ENCODE assay signal across 13 cellular contexts in genomic region chr9:129981180-129981907, GRCh38.
DNase-seq lines count a peak whose midpoint lies in the region; ATAC-seq and TF ChIP-seq lines count a peak whose summit lies in the region.
"Had no signal": no experiment of that assay in that cellular context is flagged by ENCODE, and none has a peak within 500 bp of the region (broad histone marks: within the 10 kb centered on the region; RNA-seq: fewer than 3 reads in every experiment).

No MANE protein-coding gene starts in this region.

- no peaks in the 10 kb centered on the region for H4K20me1 ChIP-seq in PC-9 (ENCODE audit: insufficient read depth)

- intact Hi-C loops in left cardiac atrium (cut with DNase I) (no loop called here), posterior cingulate gyrus (cut with DNase I) (no loop called here), PC-9 (cut with micrococcal nuclease; ENCODE audit: unreplicated experiment) (no loop called here)

- no peaks in the 10 kb centered on the region; the same call in 1 of the 2 replicates for H3F3A ChIP-seq in PC-9 (ENCODE audit: insufficient read depth, low read depth)

- no peak overlapping the region for H2AFZ ChIP-seq in PC-9

- ATAC-seq in left cardiac atrium (peak; percentile 67 to 77), HG02588 (IDR thresholded peaks at IDR 0.05; ENCODE audit: unreplicated experiment) (no peak)

- H3K36me3 Mint-ChIP-seq in CD8-positive, alpha-beta memory T cell: peaks cover 3 to 59% (median 23%) of the 10 kb centered on the region in 3 donors

- no peak overlapping the region for H3K27ac ChIP-seq in CD8-positive, alpha-beta memory T cell (ENCODE audit: low read depth, low read length)
- H3K27ac ChIP-seq in PC-9: no peak overlapping the region
- H3K27ac ChIP-seq: VCaP had no signal

- DNase-seq in CD8-positive, alpha-beta memory T cell: no peak
- DNase-seq in amygdala (lab: John Stamatoyannopoulos, UW) (peak in 36 of 56 donors; percentile 9 to 79 (median 48)), left cardiac atrium (peak; percentile 67), posterior cingulate gyrus (peak in 8 of 10 donors; percentile 18 to 93 (median 60)), NCI-H1105 treated with DMSO at 0.1 percent for 48 hours (lab: John Stamatoyannopoulos, UW) (no peak), PC-9 (no peak), activated gamma-delta T cell treated with Interleukin-2 at 50 U/mL for 16 hours (no peak)
- DNase-seq: cortex of kidney; KG1; mammary epithelial cell; stimulated activated CD4-positive, alpha-beta T cell treated with anti-CD3 and anti-CD28 coated beads, Interleukin-4, amount 100 ng/mL, for 24 hours had no signal

- peaks cover 0 to 4% of the 10 kb centered on the region in 2 donors for H3K27me3 Mint-ChIP-seq in CD8-positive, alpha-beta memory T cell

- BruUV-seq in PC-9 (replicated peaks; lab: Mats Ljungman, UMichigan): no TSS peak

- H3K9me3 Mint-ChIP-seq in CD8-positive, alpha-beta memory T cell: no peaks in the 10 kb centered on the region

- no peaks in the 10 kb centered on the region for H3K27me3 ChIP-seq in CD8-positive, alpha-beta memory T cell (ENCODE audit: insufficient read depth, low read length, poor library complexity, severe bottlenecking)
- H3K27me3 ChIP-seq in PC-9 (ENCODE audit: insufficient read depth, low read depth): no peaks in the 10 kb centered on the region

- CTCF ChIA-PET in CD8-positive, alpha-beta memory T cell (lab: Charles Lee): no interaction called here
- CTCF ChIA-PET in PC-9 (lab: Charles Lee): no interaction called here

- peaks cover 16% of the 10 kb centered on the region for H3K36me3 ChIP-seq in CD8-positive, alpha-beta memory T cell (ENCODE audit: insufficient read depth, low read length)
- no peaks in the 10 kb centered on the region; the same call in 1 of the 2 replicates for H3K36me3 ChIP-seq in PC-9 (ENCODE audit: low read depth)

- H3K27ac Mint-ChIP-seq in CD8-positive, alpha-beta memory T cell: peak overlapping the region; percentile 30 to 88 (median 80)

- no peaks in the 10 kb centered on the region for H3K9me3 ChIP-seq in CD8-positive, alpha-beta memory T cell (ENCODE audit: low read length)
- H3K9me3 ChIP-seq in PC-9 (ENCODE audit: insufficient read depth, low read depth): no peaks in the 10 kb centered on the region

- POLR2A ChIA-PET in CD8-positive, alpha-beta memory T cell (lab: Charles Lee): no interaction called here
- POLR2A ChIA-PET in PC-9 (lab: Charles Lee; ENCODE audit: unreplicated experiment): no interaction called here

- TF ChIP-seq CTCF in PC-9 (conservative IDR thresholded peaks at IDR 0.05): no peak

- H3K4me1 Mint-ChIP-seq in CD8-positive, alpha-beta memory T cell: peaks cover 38 to 78% (median 66%) of the 10 kb centered on the region in 3 donors

- H3K4me3 ChIP-seq in CD8-positive, alpha-beta memory T cell (ENCODE audit: low read length): no peak overlapping the region
- no peak overlapping the region for H3K4me3 ChIP-seq in PC-9

- no peaks in the 10 kb centered on the region for H3K9me2 ChIP-seq in PC-9 (ENCODE audit: insufficient read depth)

- no peak overlapping the region for H3K4me2 ChIP-seq in PC-9

- no peaks in the 10 kb centered on the region for H3K79me2 ChIP-seq in PC-9 (ENCODE audit: low read depth)

- H3K4me1 ChIP-seq in CD8-positive, alpha-beta memory T cell (ENCODE audit: insufficient read depth, low read length): peaks cover 16% of the 10 kb centered on the region
- no peaks in the 10 kb centered on the region for H3K4me1 ChIP-seq in PC-9 (replicated peaks; ENCODE audit: insufficient read depth)

- H3K4me3 Mint-ChIP-seq in CD8-positive, alpha-beta memory T cell: peak overlapping the region in 1 of 7 donors; percentile 51

Comparison
In these comparisons a context has a peak if more than half of its experiments do, and no peak if none do; other contexts are left out.
1. DNase-seq: peak in amygdala (36 of 56), left cardiac atrium (single experiment) and posterior cingulate gyrus (8 of 10); none in CD8-positive, alpha-beta memory T cell (0 of 5), NCI-H1105 treated with DMSO at 0.1 percent for 48 hours (single experiment), PC-9 (0 of 2) and activated gamma-delta T cell treated with Interleukin-2 at 50 U/mL for 16 hours (single experiment).